Comparison of ENCODE assay signal across 23 cellular contexts in the genomic region with DNA sequence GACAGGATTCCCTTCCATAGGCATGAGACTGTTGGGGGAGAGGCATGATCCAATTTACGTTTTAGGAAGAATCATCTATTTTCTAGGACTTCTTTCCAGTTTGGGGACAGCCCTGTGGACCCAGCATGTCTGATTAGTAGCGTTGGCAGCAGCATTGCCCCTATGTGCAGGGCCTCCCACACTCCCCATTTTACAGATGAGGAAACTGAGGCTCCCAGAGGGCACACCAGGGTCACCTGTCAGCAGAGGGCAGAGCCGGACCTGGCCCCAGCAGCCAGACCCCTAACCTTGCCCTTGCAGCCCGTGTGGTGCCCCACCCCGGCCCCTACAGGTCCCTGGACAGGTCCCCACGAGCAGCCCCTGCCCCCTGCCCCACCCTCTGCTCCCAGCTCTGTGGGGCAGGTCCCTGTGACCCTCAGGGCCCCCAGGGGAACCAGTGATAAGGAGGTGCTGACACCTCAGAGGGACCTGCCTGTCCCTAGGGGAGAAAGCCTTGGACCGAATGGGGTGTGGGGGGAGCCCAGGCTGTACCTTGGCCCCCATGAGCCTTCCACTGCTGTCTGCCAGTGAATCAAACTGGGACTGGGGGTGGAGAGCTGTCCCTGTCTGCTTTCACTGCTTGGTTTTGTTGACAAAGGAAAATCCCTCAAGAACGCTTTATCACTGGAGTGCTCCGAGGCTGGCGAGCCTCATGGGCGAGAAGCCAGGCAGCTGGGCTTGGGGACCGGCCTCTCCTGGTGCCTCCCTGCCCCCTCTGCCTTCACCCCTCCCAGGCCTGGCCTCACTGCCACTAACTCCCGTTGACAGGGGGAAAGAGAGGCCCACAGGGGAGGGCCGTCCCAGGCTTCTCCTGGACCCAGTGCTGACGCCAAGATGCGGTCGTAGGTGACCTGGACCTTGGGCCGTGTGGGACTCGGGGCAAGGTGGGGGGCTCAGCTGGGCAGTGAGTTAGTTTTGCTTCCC. TPM values are rescaled to one million over a fixed set of nuclear protein-coding genes. Genes with fewer than 3 reads are reported as not detected.
DNase-seq lines count a peak whose midpoint lies in the region; ATAC-seq and TF ChIP-seq lines count a peak whose summit lies in the region.
"Had no signal": no experiment of that assay in that cellular context is flagged by ENCODE, and none has a peak within 500 bp of the region (broad histone marks: within the 10 kb centered on the region; RNA-seq: fewer than 3 reads in every experiment).

No MANE protein-coding gene starts in this region.

- H3K9me3 ChIP-seq in heart left ventricle: no peaks in the 10 kb centered on the region

- CTCF ChIA-PET in RWPE1 (lab: Yijun Ruan, JAX): interaction anchor here (0.7 to 2.4 kb wide), 3 partner anchors 8 to 260 kb away, joined by 3 to 11 read pairs (median 4); no protein-coding TSS in a partner anchor

- no peak for TF ChIP-seq CTCF in RWPE1 (conservative IDR thresholded peaks at IDR 0.05; ENCODE audit: low read depth)
- no peak for TF ChIP-seq CTCF in heart left ventricle (IDR thresholded peaks at IDR 0.05)

- peaks cover 8 to 53% (median 17%) of the 10 kb centered on the region in 9 donors for H3K27me3 ChIP-seq in heart left ventricle

- TF ChIP-seq POLR2A in heart left ventricle (IDR thresholded peaks at IDR 0.05): no peak

- DNase-seq in DMS 273 (lab: John Stamatoyannopoulos, UW; ENCODE audit: unreplicated experiment) (peak; percentile 79), DMS 273 treated with DMSO at 0.1 percent for 48 hours (lab: John Stamatoyannopoulos, UW) (no peak), RWPE1 (ENCODE audit: low spot score) (no peak), heart left ventricle (peak; percentile 27 to 86 (median 64)), putamen (ENCODE audit: low spot score) (peak; percentile 89), HPDE6-E6E7 (ENCODE audit: extremely low spot score) (no peak)
- no peak for DNase-seq in stimulated activated CD4-positive, alpha-beta T cell treated with anti-CD3 and anti-CD28 coated beads, Interleukin-15, amount 100 ng/mL, for 24 hours
- DNase-seq: activated CD4-positive, CD25-positive, alpha-beta regulatory T cell; activated CD8-positive, alpha-beta memory T cell treated with anti-CD3 and anti-CD28 coated beads, Interleukin-2, amount 50 U/mL, for 48 hours; CD4-positive, alpha-beta memory T cell; natural killer cell; NCI-H226; retina; stimulated activated CD4-positive, alpha-beta T cell treated with anti-CD3 and anti-CD28 coated beads, Interleukin-2, amount 100 ng/mL, for 48 hours; SW 1271 had no signal

- intact Hi-C loops in heart left ventricle (cut with DNase I): no loop called here

- ATAC-seq in heart left ventricle (peak; percentile 76 to 85 (median 80)), HG02763 (IDR thresholded peaks at IDR 0.05; ENCODE audit: unreplicated experiment) (no peak)
- ATAC-seq: activated naive CD4-positive, alpha-beta T cell treated with anti-CD3 and anti-CD28 coated beads, Interleukin-2, amount 50 U/mL, for 72 hours; left lobe of liver; natural killer cell had no signal

- H3K36me3 ChIP-seq in heart left ventricle: no peaks in the 10 kb centered on the region

- no peak overlapping the region for H3K4me3 ChIP-seq in heart left ventricle

- POLR2A ChIA-PET in RWPE1 (lab: Yijun Ruan, JAX; ENCODE audit: low non-redundant PET): no interaction called here

- H3K4me1 ChIP-seq in heart left ventricle: peaks cover 0 to 30% (median 10%) of the 10 kb centered on the region in 12 donors

- 52 to 59% (median 55%) methylated on average over 10 to 19 of the region's 19 CpGs for WGBS in heart left ventricle, 4 donors

- H3K27ac ChIP-seq in RWPE1: peak overlapping the region; percentile 100
- peak overlapping the region in 1 of 12 donors; percentile 47 for H3K27ac ChIP-seq in heart left ventricle
- H3K27ac ChIP-seq: 22Rv1 had no signal

RNA-seq across cellular contexts. Expression of a gene that starts 39.4 kb away (rescaled TPM):
- total RNA-seq in heart left ventricle: not detected
- not detected for polyA plus RNA-seq in heart left ventricle
- total RNA-seq: activated naive CD4-positive, alpha-beta T cell treated with anti-CD3 and anti-CD28 coated beads, Interleukin-2, amount 50 U/mL, for 72 hours; CD4-positive, alpha-beta memory T cell; glomerular endothelial cell; HT-29; left lobe of liver; M059J; natural killer cell; ureter had no signal
- polyA plus RNA-seq: CD4-positive, alpha-beta memory T cell had no signal

RNA-seq across cellular contexts. Expression of a gene that starts 59.7 kb away (rescaled TPM):
- 10 to 100 TPM in 6 of 9 donors, 1 to 10 TPM in 3; 9.4 to 20.8 (median 11.7) TPM for total RNA-seq in heart left ventricle
- 10 to 100 TPM in 1 of 2 donors, 1 to 10 TPM in 1; 3.8 to 51.2 TPM for polyA plus RNA-seq in heart left ventricle
- total RNA-seq: HT-29, M059J had no signal

Comparison
In these comparisons a context has a peak if more than half of its experiments do, and no peak if none do; other contexts are left out.
1. DNase-seq: peak in DMS 273 (single experiment), heart left ventricle (5 of 5) and putamen (single experiment); none in DMS 273 treated with DMSO at 0.1 percent for 48 hours (single experiment), RWPE1 (single experiment), HPDE6-E6E7 (single experiment) and stimulated activated CD4-positive, alpha-beta T cell treated with anti-CD3 and anti-CD28 coated beads, Interleukin-15, amount 100 ng/mL, for 24 hours (single experiment).